1 cellular context compared by ENCODE assay signal in the genomic region with DNA sequence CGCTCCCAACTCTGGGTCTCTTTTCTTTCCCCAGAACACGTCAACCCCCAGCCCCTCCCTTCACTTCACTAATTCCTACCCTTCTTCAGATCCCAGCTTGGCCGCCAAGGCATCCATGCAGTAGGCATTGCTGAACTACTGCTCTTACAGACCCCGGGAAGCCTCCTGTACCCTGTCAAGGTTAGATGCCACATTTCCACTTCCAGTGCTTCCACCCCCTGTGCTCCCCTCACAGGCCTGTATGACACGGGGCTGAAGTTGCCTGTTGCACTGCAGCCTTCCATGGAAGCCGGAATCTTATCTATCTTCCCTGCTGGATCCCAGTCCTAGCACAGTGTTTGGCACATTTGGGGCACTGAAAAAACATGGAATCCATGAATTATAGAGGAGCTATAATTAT.
TF ChIP-seq lines count a peak whose summit lies in the region.

No MANE protein-coding gene starts in this region.

TF ChIP-seq in H1, 55 proteins besides CTCF, POLR2A, EP300 and RAD21:
- no peak for TF ChIP-seq JUN (IDR thresholded peaks at IDR 0.05; ENCODE audit: low read depth, low read length)
- TF ChIP-seq PHF8 (conservative IDR thresholded peaks at IDR 0.05; ENCODE audit: low read depth, low read length) = no peak
- TF ChIP-seq SIN3A (conservative IDR thresholded peaks at IDR 0.05 in 1 of 2, IDR thresholded peaks at IDR 0.05 in 1 of 2; ENCODE audit: low read depth in 1 of 2, low read length in 2 of 2) = no peak
- TF ChIP-seq, protein P1, sequence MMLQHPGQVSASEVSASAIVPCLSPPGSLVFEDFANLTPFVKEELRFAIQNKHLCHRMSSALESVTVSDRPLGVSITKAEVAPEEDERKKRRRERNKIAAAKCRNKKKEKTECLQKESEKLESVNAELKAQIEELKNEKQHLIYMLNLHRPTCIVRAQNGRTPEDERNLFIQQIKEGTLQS (IDR thresholded peaks at IDR 0.05; ENCODE audit: insufficient read depth, low read depth, low read length) = no peak
- no peak for TF ChIP-seq RBBP5 (IDR thresholded peaks at IDR 0.05; ENCODE audit: borderline replicate concordance, low read depth, low read length)
- no peak for TF ChIP-seq HDAC2 (IDR thresholded peaks at IDR 0.05; ENCODE audit: borderline replicate concordance in 1 of 2, low read depth in 2 of 2, low read length in 2 of 2)
- TF ChIP-seq CREB1 (IDR thresholded peaks at IDR 0.05) = no peak
- TF ChIP-seq, protein P2, sequence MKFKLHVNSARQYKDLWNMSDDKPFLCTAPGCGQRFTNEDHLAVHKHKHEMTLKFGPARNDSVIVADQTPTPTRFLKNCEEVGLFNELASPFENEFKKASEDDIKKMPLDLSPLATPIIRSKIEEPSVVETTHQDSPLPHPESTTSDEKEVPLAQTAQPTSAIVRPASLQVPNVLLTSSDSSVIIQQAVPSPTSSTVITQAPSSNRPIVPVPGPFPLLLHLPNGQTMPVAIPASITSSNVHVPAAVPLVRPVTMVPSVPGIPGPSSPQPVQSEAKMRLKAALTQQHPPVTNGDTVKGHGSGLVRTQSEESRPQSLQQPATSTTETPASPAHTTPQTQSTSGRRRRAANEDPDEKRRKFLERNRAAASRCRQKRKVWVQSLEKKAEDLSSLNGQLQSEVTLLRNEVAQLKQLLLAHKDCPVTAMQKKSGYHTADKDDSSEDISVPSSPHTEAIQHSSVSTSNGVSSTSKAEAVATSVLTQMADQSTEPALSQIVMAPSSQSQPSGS (IDR thresholded peaks at IDR 0.05; ENCODE audit: low read length) = no peak
- no peak for TF ChIP-seq POLR2AphosphoS5 (IDR thresholded peaks at IDR 0.05; ENCODE audit: low read depth, low read length)
- TF ChIP-seq TEAD4 (IDR thresholded peaks at IDR 0.05; ENCODE audit: low read depth, low read length) = no peak
- no peak for TF ChIP-seq RNF2 (IDR thresholded peaks at IDR 0.05; ENCODE audit: borderline replicate concordance, low read depth, low read length, missing control alignments, poor library complexity, severe bottlenecking)
- TF ChIP-seq, protein P3, sequence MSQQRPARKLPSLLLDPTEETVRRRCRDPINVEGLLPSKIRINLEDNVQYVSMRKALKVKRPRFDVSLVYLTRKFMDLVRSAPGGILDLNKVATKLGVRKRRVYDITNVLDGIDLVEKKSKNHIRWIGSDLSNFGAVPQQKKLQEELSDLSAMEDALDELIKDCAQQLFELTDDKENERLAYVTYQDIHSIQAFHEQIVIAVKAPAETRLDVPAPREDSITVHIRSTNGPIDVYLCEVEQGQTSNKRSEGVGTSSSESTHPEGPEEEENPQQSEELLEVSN (IDR thresholded peaks at IDR 0.05) = no peak
- TF ChIP-seq SP4 (IDR thresholded peaks at IDR 0.05; ENCODE audit: low read length) = no peak
